In genomic region chr20:43457640-43458421, GRCh38 we compare ENCODE assay signal across 8 cellular contexts. TPM values are rescaled to one million over a fixed set of nuclear protein-coding genes. Genes with fewer than 3 reads are reported as not detected.
A peak's percentile ranks its signal among the peaks of the same experiment; 100 is the strongest.
DNase-seq lines count a peak whose midpoint lies in the region; ATAC-seq, FAIRE-seq and TF ChIP-seq lines count a peak whose summit lies in the region.

Gene SRSF6 (plus strand): TSS chr20:43457896. CDS start chr20:43458034, 138 bp downstream.

- H3K9me3 ChIP-seq in HUES48 (ENCODE audit: control insufficient read depth, insufficient read depth, low read length) (no peaks in the 10 kb centered on the region), OCI-LY3 (ENCODE audit: insufficient read depth, low read length) (no peaks in the 10 kb centered on the region)

- H4K20me1 ChIP-seq in OCI-LY3 (ENCODE audit: insufficient read depth, low read length): peaks cover 37% of the 10 kb centered on the region

- peaks cover 40% of the 10 kb centered on the region for H3K36me3 ChIP-seq in HUES48 (ENCODE audit: control insufficient read depth, insufficient read depth, low read length)
- peaks cover 32% of the 10 kb centered on the region for H3K36me3 ChIP-seq in OCI-LY3 (replicated peaks; ENCODE audit: low read depth, low read length)

- no peak for FAIRE-seq in D721Med (lab: Jason Lieb, UNC)

- peak within 1 kb of the TSS; percentile 99 for H3K27ac ChIP-seq in HUES48 (ENCODE audit: low read depth, low read length)
- H3K27ac ChIP-seq in OCI-LY3 (ENCODE audit: low read length): peak within 1 kb of the TSS; percentile 81

- H3K9ac ChIP-seq in HUES48 (ENCODE audit: low read depth, low read length) (peak within 1 kb of the TSS; percentile 100), OCI-LY3 (ENCODE audit: low read length) (peak within 1 kb of the TSS; percentile 96)

- DNase-seq in D721Med (ENCODE audit: insufficient read length, low spot score): peak; percentile 61
- peak; percentile 90 for DNase-seq in activated T-cell treated with anti-CD3 and anti-CD28 coated beads for 24 hours (ENCODE audit: low read depth)
- peak; percentile 91 for DNase-seq in epithelial cell of esophagus (ENCODE audit: low read depth)
- DNase-seq in mucosa of gallbladder (ENCODE audit: low spot score): peak; percentile 95
- peak; percentile 90 for DNase-seq in stimulated activated CD8-positive, alpha-beta memory T cell treated with anti-CD3 and anti-CD28 coated beads, Interleukin-4, amount 100 ng/mL, for 24 hours (ENCODE audit: low read depth)

- H3K27me3 ChIP-seq in HUES48 (ENCODE audit: control insufficient read depth, insufficient read depth, low read length): no peaks in the 10 kb centered on the region
- peaks cover 4% of the 10 kb centered on the region; the same call in 1 of the 2 replicates for H3K27me3 ChIP-seq in OCI-LY3 (ENCODE audit: low read depth, low read length)

- H3K4me1 ChIP-seq in HUES48 (ENCODE audit: control insufficient read depth, insufficient read depth, low read length): peaks cover 5% of the 10 kb centered on the region
- peaks cover 16% of the 10 kb centered on the region for H3K4me1 ChIP-seq in OCI-LY3 (ENCODE audit: low read length)

- TF ChIP-seq CTCF in D721Med (IDR thresholded peaks at IDR 0.05; ENCODE audit: insufficient read depth, missing control alignments): no peak
- no peak for TF ChIP-seq CTCF in OCI-LY3 (IDR thresholded peaks at IDR 0.05; ENCODE audit: low read depth, low read length)
- TF ChIP-seq CTCF in epithelial cell of esophagus (IDR thresholded peaks at IDR 0.05; ENCODE audit: insufficient read depth, low read depth, low read length, missing control alignments): no peak

- peak; percentile 81 for ATAC-seq in GM21423 (IDR thresholded peaks at IDR 0.05; ENCODE audit: unreplicated experiment)

- H2AFZ ChIP-seq in OCI-LY3 (ENCODE audit: low read depth, low read length): peak within 1 kb of the TSS; percentile 93

- peak within 1 kb of the TSS; percentile 81 for H3K4me2 ChIP-seq in OCI-LY3 (ENCODE audit: low read length)

- peaks cover 50% of the 10 kb centered on the region for H3K79me2 ChIP-seq in OCI-LY3 (ENCODE audit: low read length)

- H3K4me3 ChIP-seq in HUES48 (ENCODE audit: low read depth, low read length) (peak within 1 kb of the TSS; percentile 98), OCI-LY3 (ENCODE audit: low read length) (peak within 1 kb of the TSS; percentile 78), epithelial cell of esophagus (ENCODE audit: low read length) (peak within 1 kb of the TSS; percentile 87)

RNA-seq across cellular contexts. Expression of gene SRSF6, which starts in this region (rescaled TPM):
- 151 TPM for total RNA-seq in mucosa of gallbladder

Comparison
In these comparisons a context has a peak if more than half of its experiments do, and no peak if none do; other contexts are left out.
1. Peak in every context shown above with its lines: DNase-seq, ATAC-seq, H3K4me3 ChIP-seq and H3K27ac ChIP-seq.